Comparison of ENCODE assay signal across 18 cellular contexts in genomic region chr10:131728829-131729228, GRCh38.
DNase-seq lines count a peak whose midpoint lies in the region; ATAC-seq and TF ChIP-seq lines count a peak whose summit lies in the region.
"Had no signal": no experiment of that assay in that cellular context is flagged by ENCODE, and none has a peak within 500 bp of the region (broad histone marks: within the 10 kb centered on the region; RNA-seq: fewer than 3 reads in every experiment).

No MANE protein-coding gene starts in this region.

- H3K4me3 ChIP-seq in SK-N-SH (ENCODE audit: low read depth in 2 of 2, low read length in 1 of 2) (no peak overlapping the region), Caco-2 (ENCODE audit: low read depth, low read length) (no peak overlapping the region)
- H3K4me3 ChIP-seq: BLaER1 had no signal

- TF ChIP-seq CTCF in SK-N-SH (IDR thresholded peaks at IDR 0.05) = no peak
- no peak for TF ChIP-seq CTCF in Caco-2 (IDR thresholded peaks at IDR 0.05; ENCODE audit: insufficient read depth in 1 of 2, low read depth in 1 of 2, low read length in 1 of 2, severe bottlenecking in 1 of 2, unreplicated experiment in 1 of 2)

- H3K4me1 Mint-ChIP-seq in Caco-2 (ENCODE audit: low read depth, unreplicated experiment) = peaks cover 11% of the 10 kb centered on the region
- H3K4me1 Mint-ChIP-seq in T-helper 2 cell treated with Interferon-gamma antibody and Interleukin-4, amounts not matched to agents 5 μg/mL and 100 μg/mL, for 36 hours (ENCODE audit: low read depth) = no peaks in the 10 kb centered on the region

- H3K9me3 ChIP-seq in SK-N-SH (no peaks in the 10 kb centered on the region), Caco-2 (peaks cover 8% of the 10 kb centered on the region; the same call in 1 of the 2 replicates)
- H3K9me3 ChIP-seq: BLaER1 had no signal

- 47% methylated on average over 8 of the region's 11 CpGs for WGBS in SK-N-SH (ENCODE audit: low lambda C conversion rate)

- no peaks in the 10 kb centered on the region for H3K36me3 Mint-ChIP-seq in Caco-2 (ENCODE audit: insufficient read depth, unreplicated experiment)
- no peaks in the 10 kb centered on the region for H3K36me3 Mint-ChIP-seq in T-helper 2 cell treated with Interferon-gamma antibody and Interleukin-4, amounts not matched to agents 5 μg/mL and 100 μg/mL, for 36 hours (ENCODE audit: low read depth)
- H3K36me3 Mint-ChIP-seq: CD8-positive, alpha-beta T cell had no signal

- H2AFZ ChIP-seq in SK-N-SH (ENCODE audit: low read depth) = no peak overlapping the region

- H3K27me3 Mint-ChIP-seq in Caco-2 (ENCODE audit: insufficient read depth, unreplicated experiment) = no peaks in the 10 kb centered on the region
- no peaks in the 10 kb centered on the region for H3K27me3 Mint-ChIP-seq in T-helper 2 cell treated with Interferon-gamma antibody and Interleukin-4, amounts not matched to agents 5 μg/mL and 100 μg/mL, for 36 hours (ENCODE audit: low read depth)

- no peaks in the 10 kb centered on the region for H4K20me1 ChIP-seq in SK-N-SH (ENCODE audit: insufficient read depth)
- H4K20me1 ChIP-seq: BLaER1 had no signal

- H3K4me2 ChIP-seq in SK-N-SH = no peak overlapping the region
- H3K4me2 ChIP-seq: BLaER1 had no signal

- peak overlapping the region; percentile 11 for H3K4me3 Mint-ChIP-seq in Caco-2 (ENCODE audit: unreplicated experiment)
- no peak overlapping the region for H3K4me3 Mint-ChIP-seq in T-helper 2 cell treated with Interferon-gamma antibody and Interleukin-4, amounts not matched to agents 5 μg/mL and 100 μg/mL, for 36 hours
- H3K4me3 Mint-ChIP-seq: CD8-positive, alpha-beta T cell had no signal

- DNase-seq in SK-N-SH (peak; percentile 8), Caco-2 (no peak), iPS-NIHi11 (ENCODE audit: low spot score) (peak; percentile 5), posterior vena cava (ENCODE audit: low spot score) (peak; percentile 57), NCI-H2196 treated with DMSO at 0.1 percent for 48 hours (lab: John Stamatoyannopoulos, UW; ENCODE audit: unreplicated experiment) (no peak), putamen (ENCODE audit: low spot score) (no peak)
- DNase-seq in T-helper 2 cell treated with Interferon-gamma antibody and Interleukin-4, amounts not matched to agents 5 μg/mL and 100 μg/mL, for 36 hours (ENCODE audit: low spot score) = no peak
- DNase-seq: DND-41, KBM-7, NCI-H1048, NCI-H146, NCI-H2081 treated with DMSO at 0.1 percent for 48 hours, NCI-H524 had no signal

- CTCF ChIA-PET in SK-N-SH (lab: Yijun Ruan, JAX) = no interaction called here
- CTCF ChIA-PET in Caco-2 (lab: Charles Lee) = no interaction called here

- peaks cover 12% of the 10 kb centered on the region for H3K9me3 Mint-ChIP-seq in Caco-2 (ENCODE audit: unreplicated experiment)
- H3K9me3 Mint-ChIP-seq in T-helper 2 cell treated with Interferon-gamma antibody and Interleukin-4, amounts not matched to agents 5 μg/mL and 100 μg/mL, for 36 hours = peaks cover 4% of the 10 kb centered on the region

- no peak overlapping the region for H3K27ac ChIP-seq in SK-N-SH (ENCODE audit: low read depth in 2 of 2, low read length in 1 of 2)
- H3K27ac ChIP-seq: 22Rv1, BLaER1 had no signal

- H3K27ac Mint-ChIP-seq in Caco-2 (ENCODE audit: unreplicated experiment) = peak overlapping the region; percentile 78
- no peak overlapping the region for H3K27ac Mint-ChIP-seq in T-helper 2 cell treated with Interferon-gamma antibody and Interleukin-4, amounts not matched to agents 5 μg/mL and 100 μg/mL, for 36 hours
- H3K27ac Mint-ChIP-seq: CD8-positive, alpha-beta T cell had no signal

- no peak overlapping the region for H3K9ac ChIP-seq in SK-N-SH
- H3K9ac ChIP-seq: BLaER1 had no signal

- no peak for ATAC-seq in SK-N-SH treated with all-trans-retinoic acid at 6 μM for 48 hours
- ATAC-seq: CD8-positive, alpha-beta T cell; Panc1 had no signal

- H3K4me1 ChIP-seq in SK-N-SH (ENCODE audit: control insufficient read depth in 1 of 2, insufficient read depth in 2 of 2, low read depth in 1 of 2, low read length in 1 of 2) (peaks cover 0 to 25% of the 10 kb centered on the region in 2 experiments; a peak in 1 of 4 replicates), Caco-2 (peaks cover 17% of the 10 kb centered on the region)

- no peaks in the 10 kb centered on the region for H3K27me3 ChIP-seq in SK-N-SH (ENCODE audit: insufficient read depth)
- H3K27me3 ChIP-seq in Caco-2 (replicated peaks; ENCODE audit: control insufficient read depth, insufficient read depth, low read length) = no peaks in the 10 kb centered on the region

- no peak for TF ChIP-seq EP300 in SK-N-SH (IDR thresholded peaks at IDR 0.05; ENCODE audit: borderline replicate concordance in 1 of 2, low read depth in 1 of 2, low read length in 1 of 2)

- BruUV-seq in Caco-2 (replicated peaks; lab: Mats Ljungman, UMichigan) = no TSS peak

- no peaks in the 10 kb centered on the region for H3F3A ChIP-seq in SK-N-SH (replicated peaks; ENCODE audit: insufficient read depth)

- H3K36me3 ChIP-seq in SK-N-SH (replicated peaks in 1 of 2; ENCODE audit: control insufficient read depth in 1 of 2, insufficient read depth in 2 of 2, low read length in 1 of 2) (no peaks in the 10 kb centered on the region), Caco-2 (ENCODE audit: control insufficient read depth, insufficient read depth, low read length) (no peaks in the 10 kb centered on the region)
- H3K36me3 ChIP-seq: BLaER1 had no signal

- no peaks in the 10 kb centered on the region for H3K79me2 ChIP-seq in SK-N-SH (ENCODE audit: insufficient read depth)

- POLR2A ChIA-PET in SK-N-SH (lab: Yijun Ruan, JAX) (no interaction called here), Caco-2 (lab: Charles Lee) (no interaction called here)

- intact Hi-C loops in Caco-2 (cut with micrococcal nuclease; ENCODE audit: unreplicated experiment) (loop anchor here (2.0 kb wide), 1 partner anchor 20 kb away; no protein-coding TSS in a partner anchor), posterior vena cava (cut with DNase I) (no loop called here)

- TF ChIP-seq RAD21 in SK-N-SH (IDR thresholded peaks at IDR 0.05; ENCODE audit: low read length) = no peak

- H3K9me2 ChIP-seq in SK-N-SH = no peaks in the 10 kb centered on the region

TF ChIP-seq in SK-N-SH, 30 proteins besides CTCF, POLR2A, EP300 and RAD21:
- TF ChIP-seq MEF2A (IDR thresholded peaks at IDR 0.05; ENCODE audit: borderline replicate concordance, low read depth) = no peak
- TF ChIP-seq YY1 (IDR thresholded peaks at IDR 0.05; ENCODE audit: low read depth) = no peak
- TF ChIP-seq CHD2 (IDR thresholded peaks at IDR 0.05; ENCODE audit: low read length, partially characterized antibody) = no peak
- TF ChIP-seq, protein P1, sequence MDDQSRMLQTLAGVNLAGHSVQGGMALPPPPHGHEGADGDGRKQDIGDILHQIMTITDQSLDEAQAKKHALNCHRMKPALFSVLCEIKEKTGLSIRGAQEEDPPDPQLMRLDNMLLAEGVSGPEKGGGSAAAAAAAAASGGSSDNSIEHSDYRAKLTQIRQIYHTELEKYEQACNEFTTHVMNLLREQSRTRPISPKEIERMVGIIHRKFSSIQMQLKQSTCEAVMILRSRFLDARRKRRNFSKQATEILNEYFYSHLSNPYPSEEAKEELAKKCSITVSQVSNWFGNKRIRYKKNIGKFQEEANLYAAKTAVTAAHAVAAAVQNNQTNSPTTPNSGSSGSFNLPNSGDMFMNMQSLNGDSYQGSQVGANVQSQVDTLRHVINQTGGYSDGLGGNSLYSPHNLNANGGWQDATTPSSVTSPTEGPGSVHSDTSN (IDR thresholded peaks at IDR 0.05) = no peak
- TF ChIP-seq EZH2phosphoT487 (IDR thresholded peaks at IDR 0.05; ENCODE audit: borderline replicate concordance, low read depth) = no peak
- no peak for TF ChIP-seq TEAD4 (IDR thresholded peaks at IDR 0.05; ENCODE audit: borderline replicate concordance, insufficient read depth)
- TF ChIP-seq JUND (IDR thresholded peaks at IDR 0.05) = no peak
- TF ChIP-seq NRF1 (IDR thresholded peaks at IDR 0.05; ENCODE audit: low read depth, low read length) = no peak
- TF ChIP-seq TAF1 (IDR thresholded peaks at IDR 0.05; ENCODE audit: borderline replicate concordance, low read depth, low read length) = no peak
- TF ChIP-seq FOXM1 (IDR thresholded peaks at IDR 0.05; ENCODE audit: low read depth) = no peak
- TF ChIP-seq ELF1 (IDR thresholded peaks at IDR 0.05) = no peak
- no peak for TF ChIP-seq POLR2AphosphoS5 (IDR thresholded peaks at IDR 0.05; ENCODE audit: low read depth, low read length)
TF ChIP-seq in SK-N-SH: peak in this region for 0.

TF ChIP-seq in SK-N-SH treated with all-trans-retinoic acid at 6 μM for 48 hours, 23 proteins besides CTCF, POLR2A, EP300 and RAD21 (continues in another document):
- no peak for TF ChIP-seq TCF4 (CRISPR knock-in tag; IDR thresholded peaks at IDR 0.05; ENCODE audit: borderline replicate concordance)
- no peak for TF ChIP-seq ZNF8 (CRISPR knock-in tag; IDR thresholded peaks at IDR 0.05)
- no peak for TF ChIP-seq ARNTL (CRISPR knock-in tag; IDR thresholded peaks at IDR 0.05; ENCODE audit: borderline replicate concordance, low read depth)
- no peak for TF ChIP-seq ISL1 (CRISPR knock-in tag; IDR thresholded peaks at IDR 0.05)
- no peak for TF ChIP-seq ZNF70 (CRISPR knock-in tag; IDR thresholded peaks at IDR 0.05)
- TF ChIP-seq CSDC2 (CRISPR knock-in tag; IDR thresholded peaks at IDR 0.05) = no peak
- TF ChIP-seq SNAI2 (CRISPR knock-in tag; IDR thresholded peaks at IDR 0.05) = no peak
- TF ChIP-seq, protein P2, sequence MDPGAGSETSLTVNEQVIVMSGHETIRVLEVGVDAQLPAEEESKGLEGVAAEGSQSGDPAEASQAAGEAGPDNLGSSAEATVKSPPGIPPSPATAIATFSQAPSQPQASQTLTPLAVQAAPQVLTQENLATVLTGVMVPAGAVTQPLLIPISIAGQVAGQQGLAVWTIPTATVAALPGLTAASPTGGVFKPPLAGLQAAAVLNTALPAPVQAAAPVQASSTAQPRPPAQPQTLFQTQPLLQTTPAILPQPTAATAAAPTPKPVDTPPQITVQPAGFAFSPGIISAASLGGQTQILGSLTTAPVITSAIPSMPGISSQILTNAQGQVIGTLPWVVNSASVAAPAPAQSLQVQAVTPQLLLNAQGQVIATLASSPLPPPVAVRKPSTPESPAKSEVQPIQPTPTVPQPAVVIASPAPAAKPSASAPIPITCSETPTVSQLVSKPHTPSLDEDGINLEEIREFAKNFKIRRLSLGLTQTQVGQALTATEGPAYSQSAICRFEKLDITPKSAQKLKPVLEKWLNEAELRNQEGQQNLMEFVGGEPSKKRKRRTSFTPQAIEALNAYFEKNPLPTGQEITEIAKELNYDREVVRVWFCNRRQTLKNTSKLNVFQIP (CRISPR knock-in tag; IDR thresholded peaks at IDR 0.05; ENCODE audit: borderline replicate concordance, low read depth) = no peak
- TF ChIP-seq GLIS3 (CRISPR knock-in tag; IDR thresholded peaks at IDR 0.05) = no peak
- TF ChIP-seq ZC3H10 (CRISPR knock-in tag; IDR thresholded peaks at IDR 0.05) = no peak
- TF ChIP-seq ZNF565 (CRISPR knock-in tag; conservative IDR thresholded peaks at IDR 0.05; ENCODE audit: low read depth) = no peak
- no peak for TF ChIP-seq ESRRG (CRISPR knock-in tag; IDR thresholded peaks at IDR 0.05)

Comparison
In these comparisons a context has a peak if more than half of its experiments do, and no peak if none do; other contexts are left out.
1. DNase-seq: peak in SK-N-SH (single experiment), iPS-NIHi11 (single experiment) and posterior vena cava (single experiment); none in Caco-2 (0 of 2), NCI-H2196 treated with DMSO at 0.1 percent for 48 hours (single experiment), putamen (single experiment) and T-helper 2 cell treated with Interferon-gamma antibody and Interleukin-4, amounts not matched to agents 5 μg/mL and 100 μg/mL, for 36 hours (single experiment).